Comparison of ENCODE assay signal across 8 cellular contexts in genomic region chr9:129479217-129480011, GRCh38.
DNase-seq lines count a peak whose midpoint lies in the region; ATAC-seq and TF ChIP-seq lines count a peak whose summit lies in the region.

No MANE protein-coding gene starts in this region.

- H3K9me2 ChIP-seq in neural cell (ENCODE audit: insufficient read depth, low read length): no peaks in the 10 kb centered on the region

- no peaks in the 10 kb centered on the region for H3K27me3 Mint-ChIP-seq in MCF 10A (ENCODE audit: insufficient read depth, unreplicated experiment)
- H3K27me3 Mint-ChIP-seq in type B pancreatic cell: no peaks in the 10 kb centered on the region
- H3K27me3 Mint-ChIP-seq in activated T-helper 17 cell treated with anti-CD3 and anti-CD28 coated beads, Interleukin-2, amount 50 U/mL, for 72 hours: no peaks in the 10 kb centered on the region

- peak overlapping the region; percentile 46 for H3K9ac ChIP-seq in neural cell (ENCODE audit: low read length)

- H4K20me1 ChIP-seq in neural cell (ENCODE audit: insufficient read depth): no peaks in the 10 kb centered on the region

- BruUV-seq in MCF 10A (replicated peaks; lab: Mats Ljungman, UMichigan): no TSS peak

- H3K27ac ChIP-seq in breast epithelium (peak overlapping the region; percentile 100), dorsolateral prefrontal cortex (peak overlapping the region in 46 of 59 donors; percentile 9 to 100 (median 98)), neural cell (ENCODE audit: low read length) (peak overlapping the region; percentile 57)

- no peaks in the 10 kb centered on the region for H3K27me3 ChIP-seq in breast epithelium
- H3K27me3 ChIP-seq in dorsolateral prefrontal cortex: no peaks in the 10 kb centered on the region
- no peaks in the 10 kb centered on the region for H3K27me3 ChIP-seq in neural cell (ENCODE audit: insufficient read depth, low read depth, low read length)

- intact Hi-C loops in breast epithelium (cut with DNase I; ENCODE audit: low total_unique reads): no loop called here
- intact Hi-C loops in MCF 10A (cut with micrococcal nuclease): loop anchor here (5.0 kb wide), 1 partner anchor 147 kb away; no protein-coding TSS in a partner anchor
- intact Hi-C loops in dorsolateral prefrontal cortex (cut with DNase I): loop anchor here in 1 of 2 donors (5.0 kb wide), 1 partner anchor 302 kb away; the partner anchor contains the start of gene IER5L

- no peaks in the 10 kb centered on the region for H3K79me2 ChIP-seq in neural cell (replicated peaks; ENCODE audit: insufficient read depth, low read length)

- no peaks in the 10 kb centered on the region for H3K36me3 ChIP-seq in breast epithelium
- no peaks in the 10 kb centered on the region for H3K36me3 ChIP-seq in neural cell (ENCODE audit: insufficient read depth, low read length)

- H3K27ac Mint-ChIP-seq in MCF 10A (ENCODE audit: low read depth, unreplicated experiment) (no peak overlapping the region), type B pancreatic cell (peak overlapping the region; percentile 82)
- no peak overlapping the region for H3K27ac Mint-ChIP-seq in activated T-helper 17 cell treated with anti-CD3 and anti-CD28 coated beads, Interleukin-2, amount 50 U/mL, for 72 hours

- TF ChIP-seq POLR2A in breast epithelium (IDR thresholded peaks at IDR 0.05): no peak

- POLR2A ChIA-PET in MCF 10A (lab: Yijun Ruan, JAX): interaction anchor here (1.4 kb wide), 1 partner anchor 305 kb away, joined by 4 read pairs; no protein-coding TSS in a partner anchor

- H3K4me1 Mint-ChIP-seq in MCF 10A (ENCODE audit: insufficient read depth, unreplicated experiment) (peaks cover 19% of the 10 kb centered on the region), type B pancreatic cell (ENCODE audit: unreplicated experiment) (peaks cover 38% of the 10 kb centered on the region)
- peaks cover 4% of the 10 kb centered on the region for H3K4me1 Mint-ChIP-seq in activated T-helper 17 cell treated with anti-CD3 and anti-CD28 coated beads, Interleukin-2, amount 50 U/mL, for 72 hours

- no peak overlapping the region for H2AFZ ChIP-seq in neural cell (ENCODE audit: low read depth, low read length)

- H3K9me3 ChIP-seq in breast epithelium: no peaks in the 10 kb centered on the region
- H3K9me3 ChIP-seq in neural cell (ENCODE audit: low read length): no peaks in the 10 kb centered on the region

- H3K4me3 ChIP-seq in breast epithelium: no peak overlapping the region
- H3K4me3 ChIP-seq in dorsolateral prefrontal cortex: no peak overlapping the region
- H3K4me3 ChIP-seq in neural cell (ENCODE audit: low read length): no peak overlapping the region

- H3K36me3 Mint-ChIP-seq in MCF 10A (ENCODE audit: insufficient read depth, unreplicated experiment) (no peaks in the 10 kb centered on the region), type B pancreatic cell (no peaks in the 10 kb centered on the region)
- peaks cover 4% of the 10 kb centered on the region for H3K36me3 Mint-ChIP-seq in activated T-helper 17 cell treated with anti-CD3 and anti-CD28 coated beads, Interleukin-2, amount 50 U/mL, for 72 hours (ENCODE audit: low read depth)

- CTCF ChIA-PET in MCF 10A (lab: Yijun Ruan, JAX): interaction anchor here (0.6 to 1.3 kb wide), 3 partner anchors 16 to 190 kb away, joined by 3 to 6 read pairs (median 3); no protein-coding TSS in a partner anchor

- TF ChIP-seq CTCF in breast epithelium (IDR thresholded peaks at IDR 0.05) (no peak), MCF 10A (IDR thresholded peaks at IDR 0.05; ENCODE audit: unreplicated experiment) (no peak), dorsolateral prefrontal cortex (IDR thresholded peaks at IDR 0.05 in 54 of 56, conservative IDR thresholded peaks at IDR 0.05 in 2 of 56; ENCODE audit: low read depth in 1 of 56, partially characterized antibody in 56 of 56) (no peak), neural cell (IDR thresholded peaks at IDR 0.05; ENCODE audit: poor library complexity, severe bottlenecking) (no peak), type B pancreatic cell (conservative IDR thresholded peaks at IDR 0.05) (no peak)

- no peak overlapping the region for H3K4me2 ChIP-seq in neural cell (ENCODE audit: low read length)

- TF ChIP-seq EP300 in neural cell (conservative IDR thresholded peaks at IDR 0.05; ENCODE audit: poor library complexity, severe bottlenecking): no peak

- TF ChIP-seq RAD21 in neural cell (conservative IDR thresholded peaks at IDR 0.05): no peak

- no peak for ATAC-seq in HG03520 (IDR thresholded peaks at IDR 0.05; ENCODE audit: unreplicated experiment)
- ATAC-seq in activated T-helper 17 cell treated with anti-CD3 and anti-CD28 coated beads, Interleukin-2, amount 50 U/mL, for 72 hours (replicated peaks): no peak

- no peaks in the 10 kb centered on the region for H3F3A ChIP-seq in neural cell (ENCODE audit: insufficient read depth, low read length, poor library complexity, severe bottlenecking)

- no peak overlapping the region for H3K4me3 Mint-ChIP-seq in MCF 10A (ENCODE audit: unreplicated experiment)
- H3K4me3 Mint-ChIP-seq in type B pancreatic cell: peak overlapping the region; percentile 66
- no peak overlapping the region for H3K4me3 Mint-ChIP-seq in activated T-helper 17 cell treated with anti-CD3 and anti-CD28 coated beads, Interleukin-2, amount 50 U/mL, for 72 hours

- H3K9me3 Mint-ChIP-seq in MCF 10A (ENCODE audit: unreplicated experiment): no peaks in the 10 kb centered on the region
- no peaks in the 10 kb centered on the region for H3K9me3 Mint-ChIP-seq in type B pancreatic cell
- H3K9me3 Mint-ChIP-seq in activated T-helper 17 cell treated with anti-CD3 and anti-CD28 coated beads, Interleukin-2, amount 50 U/mL, for 72 hours: no peaks in the 10 kb centered on the region

- no peak for DNase-seq in breast epithelium (ENCODE audit: low spot score in 2 of 2)
- no peak for DNase-seq in MCF 10A (ENCODE audit: unreplicated experiment)
- DNase-seq in dorsolateral prefrontal cortex: no peak
- DNase-seq in type B pancreatic cell (ENCODE audit: extremely low spot score, unreplicated experiment): no peak
- DNase-seq in inferior parietal cortex (ENCODE audit: extremely low spot score): no peak

- H3K4me1 ChIP-seq in breast epithelium: peaks cover 13 to 20% of the 10 kb centered on the region in 2 donors

TF ChIP-seq in neural cell, 6 proteins besides CTCF, POLR2A, EP300 and RAD21:
- TF ChIP-seq TAF1 (IDR thresholded peaks at IDR 0.05; ENCODE audit: low read depth) (no peak), POLR2AphosphoS5 (IDR thresholded peaks at IDR 0.05) (no peak), MXI1 (conservative IDR thresholded peaks at IDR 0.05; ENCODE audit: poor library complexity, severe bottlenecking) (no peak)
- TF ChIP-seq, protein P1, sequence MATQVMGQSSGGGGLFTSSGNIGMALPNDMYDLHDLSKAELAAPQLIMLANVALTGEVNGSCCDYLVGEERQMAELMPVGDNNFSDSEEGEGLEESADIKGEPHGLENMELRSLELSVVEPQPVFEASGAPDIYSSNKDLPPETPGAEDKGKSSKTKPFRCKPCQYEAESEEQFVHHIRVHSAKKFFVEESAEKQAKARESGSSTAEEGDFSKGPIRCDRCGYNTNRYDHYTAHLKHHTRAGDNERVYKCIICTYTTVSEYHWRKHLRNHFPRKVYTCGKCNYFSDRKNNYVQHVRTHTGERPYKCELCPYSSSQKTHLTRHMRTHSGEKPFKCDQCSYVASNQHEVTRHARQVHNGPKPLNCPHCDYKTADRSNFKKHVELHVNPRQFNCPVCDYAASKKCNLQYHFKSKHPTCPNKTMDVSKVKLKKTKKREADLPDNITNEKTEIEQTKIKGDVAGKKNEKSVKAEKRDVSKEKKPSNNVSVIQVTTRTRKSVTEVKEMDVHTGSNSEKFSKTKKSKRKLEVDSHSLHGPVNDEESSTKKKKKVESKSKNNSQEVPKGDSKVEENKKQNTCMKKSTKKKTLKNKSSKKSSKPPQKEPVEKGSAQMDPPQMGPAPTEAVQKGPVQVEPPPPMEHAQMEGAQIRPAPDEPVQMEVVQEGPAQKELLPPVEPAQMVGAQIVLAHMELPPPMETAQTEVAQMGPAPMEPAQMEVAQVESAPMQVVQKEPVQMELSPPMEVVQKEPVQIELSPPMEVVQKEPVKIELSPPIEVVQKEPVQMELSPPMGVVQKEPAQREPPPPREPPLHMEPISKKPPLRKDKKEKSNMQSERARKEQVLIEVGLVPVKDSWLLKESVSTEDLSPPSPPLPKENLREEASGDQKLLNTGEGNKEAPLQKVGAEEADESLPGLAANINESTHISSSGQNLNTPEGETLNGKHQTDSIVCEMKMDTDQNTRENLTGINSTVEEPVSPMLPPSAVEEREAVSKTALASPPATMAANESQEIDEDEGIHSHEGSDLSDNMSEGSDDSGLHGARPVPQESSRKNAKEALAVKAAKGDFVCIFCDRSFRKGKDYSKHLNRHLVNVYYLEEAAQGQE (IDR thresholded peaks at IDR 0.05; ENCODE audit: borderline replicate concordance): no peak
